Comparison of ENCODE assay signal across 8 cellular contexts in genomic region chr20:1118336-1119127, GRCh38. TPM values are rescaled to one million over a fixed set of nuclear protein-coding genes. Genes with fewer than 3 reads are reported as not detected.
A peak's percentile ranks its signal among the peaks of the same experiment; 100 is the strongest.
DNase-seq lines count a peak whose midpoint lies in the region; ATAC-seq and TF ChIP-seq lines count a peak whose summit lies in the region.

TSS of gene PSMF1 (plus strand) at chr20:1118602. CDS start at chr20:1118774, 172 bp downstream.

- ATAC-seq in GM18498 (IDR thresholded peaks at IDR 0.05; ENCODE audit: unreplicated experiment) = peak; percentile 97
- ATAC-seq in HG02938 (IDR thresholded peaks at IDR 0.05; ENCODE audit: unreplicated experiment) = peak; percentile 92
- peak; percentile 98 for ATAC-seq in right cardiac atrium

- H3K27ac ChIP-seq in right cardiac atrium (ENCODE audit: low read length) = peak within 1 kb of the TSS; percentile 65
- H3K27ac ChIP-seq in vagina = peak within 1 kb of the TSS; percentile 64

- H3K4me3 ChIP-seq in right cardiac atrium (ENCODE audit: low read length) (peak within 1 kb of the TSS; percentile 83), vagina (peak within 1 kb of the TSS; percentile 69 to 96)

- no peak for TF ChIP-seq CTCF in vagina (IDR thresholded peaks at IDR 0.05)

- H3K4me1 ChIP-seq in right cardiac atrium (ENCODE audit: control insufficient read depth, insufficient read depth, low read length) (peaks cover 15% of the 10 kb centered on the region), vagina (peaks cover 47% of the 10 kb centered on the region)

- no peaks in the 10 kb centered on the region for H3K36me3 ChIP-seq in vagina

- WGBS in right cardiac atrium = under 1% methylated on average over 62 of the region's 62 CpGs

- H3K27me3 ChIP-seq in right cardiac atrium (ENCODE audit: control insufficient read depth, insufficient read depth) (no peaks in the 10 kb centered on the region), vagina (no peaks in the 10 kb centered on the region)

- DNase-seq in NCI-H187 (lab: John Stamatoyannopoulos, UW) (peak; percentile 85 to 93), T-helper 2 cell (peak; percentile 91 to 97 (median 93)), anterior cingulate cortex (lab: John Stamatoyannopoulos, UW) (peak; percentile 45 to 96 (median 88)), right cardiac atrium (peak; percentile 95 to 98 (median 98)), putamen (ENCODE audit: low spot score) (peak; percentile 89), vagina (ENCODE audit: extremely low spot score in 2 of 2) (peak in 1 of 2 donors; percentile 93)

- intact Hi-C loops in right cardiac atrium (cut with DNase I) (no loop called here), vagina (cut with DNase I) (no loop called here)

- no peak for TF ChIP-seq POLR2A in vagina (IDR thresholded peaks at IDR 0.05)

- no peaks in the 10 kb centered on the region for H3K9me3 ChIP-seq in right cardiac atrium (ENCODE audit: control insufficient read depth, low read length)
- H3K9me3 ChIP-seq in vagina = no peaks in the 10 kb centered on the region

RNA-seq across cellular contexts. Expression of gene PSMF1, which starts in this region (rescaled TPM):
- 100 to 1,000 TPM; 113 to 128 (median 117) TPM for total RNA-seq in right cardiac atrium
- 49.1 TPM for polyA plus RNA-seq in right cardiac atrium
- total RNA-seq in vagina = 52.8 TPM
